9 cellular contexts compared by ENCODE assay signal in the genomic region with DNA sequence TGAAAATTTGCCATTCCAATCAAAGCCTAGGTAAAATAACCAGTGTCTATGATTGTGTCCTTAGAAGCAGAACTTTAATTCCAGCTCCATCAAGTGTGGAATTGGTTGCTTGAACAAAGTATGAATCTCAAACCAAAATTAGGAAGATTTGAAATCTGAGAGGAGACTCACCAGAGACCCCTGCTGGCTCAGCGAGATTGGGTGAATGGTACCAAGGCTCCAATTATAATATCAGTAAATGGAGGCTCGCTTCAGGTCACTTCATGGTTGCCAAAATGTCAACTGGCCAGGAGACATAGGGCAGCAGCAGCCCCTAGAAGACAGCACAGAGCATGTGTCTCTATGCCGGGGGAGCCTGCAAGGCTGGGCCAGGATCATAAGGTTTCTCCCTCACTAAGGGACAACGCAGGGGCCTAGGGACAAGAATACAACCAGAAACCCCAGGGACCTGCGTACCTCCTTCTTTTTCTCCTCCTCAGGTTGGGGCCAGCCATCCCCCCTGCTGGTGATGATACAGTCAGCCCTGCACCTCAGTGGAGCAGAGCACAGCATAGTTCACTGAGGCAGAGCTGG. TPM values are rescaled to one million over a fixed set of nuclear protein-coding genes. Genes with fewer than 3 reads are reported as not detected.
DNase-seq lines count a peak whose midpoint lies in the region; FAIRE-seq and TF ChIP-seq lines count a peak whose summit lies in the region.
"Had no signal": no experiment of that assay in that cellular context is flagged by ENCODE, and none has a peak within 500 bp of the region (broad histone marks: within the 10 kb centered on the region; RNA-seq: fewer than 3 reads in every experiment).

No MANE protein-coding gene starts in this region.

- H3K9me3 ChIP-seq in HEK293 (ENCODE audit: control insufficient read depth, insufficient read depth, low read depth, low read length), result no peaks in the 10 kb centered on the region
- H3K9me3 ChIP-seq in kidney (ENCODE audit: control insufficient read depth in 1 of 2, low read length in 2 of 2), result no peaks in the 10 kb centered on the region
- no peaks in the 10 kb centered on the region for H3K9me3 ChIP-seq in uterus

- H3K4me1 ChIP-seq in HEK293 (ENCODE audit: control insufficient read depth, insufficient read depth, low read length) (no peaks in the 10 kb centered on the region), kidney (ENCODE audit: control insufficient read depth in 1 of 2, insufficient read depth in 1 of 2, low read depth in 1 of 2, low read length in 2 of 2) (no peaks in the 10 kb centered on the region), uterus (no peaks in the 10 kb centered on the region)

- no peak overlapping the region for H3K9ac ChIP-seq in kidney (ENCODE audit: low read length in 2 of 2)

- TF ChIP-seq POLR2A in uterus (IDR thresholded peaks at IDR 0.05), result no peak

- H3K36me3 ChIP-seq in HEK293 (ENCODE audit: control insufficient read depth in 2 of 2, insufficient read depth in 1 of 2, low read length in 2 of 2), result peaks cover 47 to 53% of the 10 kb centered on the region in 2 experiments
- H3K36me3 ChIP-seq in kidney (ENCODE audit: control insufficient read depth in 1 of 2, insufficient read depth in 2 of 2, low read length in 2 of 2), result no peaks in the 10 kb centered on the region
- H3K36me3 ChIP-seq in uterus, result no peaks in the 10 kb centered on the region

- no peaks in the 10 kb centered on the region for H3K27me3 ChIP-seq in uterus

- intact Hi-C loops in kidney (cut with DNase I) (no loop called here), uterus (cut with DNase I; ENCODE audit: low total_unique reads) (no loop called here)

- TF ChIP-seq CTCF in AG10803 (conservative IDR thresholded peaks at IDR 0.05; ENCODE audit: low read length) (peak; percentile 30), HEK293 (tag by site-specific recombination; IDR thresholded peaks at IDR 0.05) (no peak), kidney (IDR thresholded peaks at IDR 0.05; ENCODE audit: borderline replicate concordance, extremely low read depth, insufficient read depth) (peak; percentile 24), uterus (IDR thresholded peaks at IDR 0.05) (no peak)

- no peak for DNase-seq in AG10803 (ENCODE audit: low read depth)
- DNase-seq in activated T-cell treated with anti-CD3 and anti-CD28 coated beads, Interleukin-2, amount 50 U/mL, for 1 hour, result peak; percentile 56
- no peak for DNase-seq in kidney
- no peak for DNase-seq in DMS153 treated with DMSO at 0.1 percent for 48 hours (lab: John Stamatoyannopoulos, UW; ENCODE audit: unreplicated experiment)
- DNase-seq in uterus, result no peak
- DNase-seq in RKO (ENCODE audit: low spot score), result no peak
- no peak for DNase-seq in NCI-H446 treated with DMSO at 0.1 percent for 48 hours (lab: John Stamatoyannopoulos, UW)

- no peak for FAIRE-seq in kidney (lab: Jason Lieb, UNC)
- FAIRE-seq: endometrium had no signal

- H3K4me3 ChIP-seq in AG10803 (ENCODE audit: low read length) (no peak overlapping the region), HEK293 (ENCODE audit: low read depth, low read length) (no peak overlapping the region), kidney (ENCODE audit: low read length in 2 of 2) (no peak overlapping the region), uterus (no peak overlapping the region)

- CTCF ChIA-PET in HEK293 (lab: Yijun Ruan, JAX), result interaction anchor here (1.2 kb wide), 1 partner anchor 113 kb away, joined by 3 read pairs; no protein-coding TSS in a partner anchor

- no peak overlapping the region for H3K27ac ChIP-seq in HEK293 (ENCODE audit: extremely low read depth, low read depth, low read length)
- H3K27ac ChIP-seq in kidney (ENCODE audit: low read depth in 2 of 2, low read length in 2 of 2), result no peak overlapping the region
- H3K27ac ChIP-seq in uterus, result no peak overlapping the region

- POLR2A ChIA-PET in HEK293 (lab: Yijun Ruan, JAX), result no interaction called here

TF ChIP-seq in HEK293, 187 proteins besides CTCF, POLR2A, EP300 and RAD21:
- TF ChIP-seq TCF7L2 (IDR thresholded peaks at IDR 0.05; ENCODE audit: borderline replicate concordance, low read depth, low read length) (no peak), ZNF654 (tag by site-specific recombination; IDR thresholded peaks at IDR 0.05; ENCODE audit: low read depth) (peak; percentile 25; the same call in 1 of the 2 replicates)

RNA-seq across cellular contexts. Expression of a gene that starts 14.0 kb away (rescaled TPM):
- total RNA-seq in kidney (6.5 TPM), uterus (10 to 100 TPM in 3 of 4 donors, under 1 TPM in 1; 0.51 to 28.1 (median 12.0) TPM)
- 1.3 TPM for polyA plus RNA-seq in kidney (ENCODE audit: insufficient read depth, low read depth, low replicate concordance)

Comparison
In these comparisons a context has a peak if more than half of its experiments do, and no peak if none do; other contexts are left out.
1. CTCF ChIP-seq: peak in AG10803 (single experiment) and kidney (single experiment); none in HEK293 (single experiment) and uterus (0 of 4).